14 cellular contexts compared by ENCODE assay signal in the genomic region with DNA sequence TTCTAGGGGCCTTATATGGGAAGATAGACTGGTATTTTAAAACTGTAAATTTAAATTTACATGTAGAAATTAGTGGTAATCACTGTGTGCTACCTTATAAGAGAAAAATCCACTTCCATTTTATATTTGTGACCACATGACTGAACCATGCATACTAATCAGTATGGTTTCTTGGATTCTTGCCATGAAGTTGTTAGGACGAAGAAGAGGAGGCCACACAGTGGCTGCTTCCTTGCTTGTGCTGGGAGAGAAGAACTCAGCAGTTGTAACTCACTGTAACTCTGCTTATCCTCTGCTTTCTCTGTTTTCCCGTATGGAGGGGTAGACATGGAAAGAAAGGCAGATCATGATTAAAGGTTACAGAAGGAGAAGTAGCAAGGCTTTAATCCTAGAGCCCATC. TPM values are rescaled to one million over a fixed set of nuclear protein-coding genes. Genes with fewer than 3 reads are reported as not detected.
DNase-seq lines count a peak whose midpoint lies in the region; ATAC-seq lines count a peak whose summit lies in the region.
"Had no signal": no experiment of that assay in that cellular context is flagged by ENCODE, and none has a peak within 500 bp of the region (broad histone marks: within the 10 kb centered on the region; RNA-seq: fewer than 3 reads in every experiment).

No MANE protein-coding gene starts in this region.

- H3K4me1 ChIP-seq in ectodermal cell (ENCODE audit: control insufficient read depth, insufficient read depth, low read length): peaks cover 10% of the 10 kb centered on the region
- peaks cover 10% of the 10 kb centered on the region for H3K4me1 ChIP-seq in mesodermal cell (ENCODE audit: control insufficient read depth, insufficient read depth, low read length, poor library complexity, severe bottlenecking)

- H3K4me3 ChIP-seq in ectodermal cell (ENCODE audit: insufficient read depth, low read depth, low read length) (no peak overlapping the region), mesodermal cell (ENCODE audit: extremely low read depth, insufficient read depth, low read length, poor library complexity, severe bottlenecking) (no peak overlapping the region)

- in situ Hi-C loops in KBM-7 (cut with MboI; ENCODE audit: low pct_unique_long_range_greater_than_20kb, low sequenced_read_pairs): no loop called here

- H3K9me3 ChIP-seq in ectodermal cell (ENCODE audit: control insufficient read depth, low read length) (no peaks in the 10 kb centered on the region), mesodermal cell (ENCODE audit: control insufficient read depth, low read length) (no peaks in the 10 kb centered on the region)

- peak; percentile 23 for DNase-seq in DMS 273 treated with DMSO at 0.1 percent for 48 hours (lab: John Stamatoyannopoulos, UW)
- DNase-seq in KBM-7: peak; percentile 36
- DNase-seq in hippocampal formation (lab: John Stamatoyannopoulos, UW): no peak
- DNase-seq: activated CD4-positive, alpha-beta memory T cell treated with anti-CD3 and anti-CD28 coated beads, Interleukin-2, amount 10 ng/mL, durations not matched to agents 7 days and 5 days; activated naive CD4-positive, alpha-beta T cell treated with anti-CD3 and anti-CD28 coated beads for 36 hours; CD4-positive, alpha-beta memory T cell; naive B cell; SW 1271 had no signal

- 42 to 65% methylated on average over 1 to 2 of the region's 2 CpGs for WGBS in ectodermal cell, 2 experiments
- 100% methylated on average over 1 of the region's 2 CpGs; no CpG with 5 or more reads in 1 of the 2 experiments for WGBS in mesodermal cell (ENCODE audit: insufficient coverage in 2 of 2), 2 experiments

- H3K27ac ChIP-seq in ectodermal cell (ENCODE audit: insufficient read depth, low read depth, low read length, poor library complexity, severe bottlenecking): peak overlapping the region; percentile 30
- H3K27ac ChIP-seq in mesodermal cell (ENCODE audit: low read depth, low read length, severe bottlenecking): peak overlapping the region; percentile 13

- no peak for ATAC-seq in GM21723 (IDR thresholded peaks at IDR 0.05; ENCODE audit: unreplicated experiment)
- no peak for ATAC-seq in GM21737 (IDR thresholded peaks at IDR 0.05; ENCODE audit: unreplicated experiment)
- no peak for ATAC-seq in HG02852 (IDR thresholded peaks at IDR 0.05; ENCODE audit: unreplicated experiment)
- ATAC-seq: HCT116 had no signal

- H3K27me3 ChIP-seq in ectodermal cell (ENCODE audit: control insufficient read depth, insufficient read depth, low read length, poor library complexity, severe bottlenecking): no peaks in the 10 kb centered on the region

- H3K36me3 ChIP-seq in ectodermal cell (ENCODE audit: control insufficient read depth, insufficient read depth, low read length) (peaks cover 5% of the 10 kb centered on the region), mesodermal cell (ENCODE audit: control insufficient read depth, insufficient read depth, low read length) (peaks cover 43% of the 10 kb centered on the region)

RNA-seq across cellular contexts. Expression of a gene that starts 32.3 kb away (rescaled TPM):
- 58.6 TPM for polyA plus RNA-seq in ectodermal cell (2013, experiment 1 of 4)
- polyA plus RNA-seq in ectodermal cell (2013, experiment 2 of 4): 56.4 TPM
- 54.1 TPM for polyA plus RNA-seq in ectodermal cell (2013, experiment 3 of 4)
- 50.3 TPM for polyA plus RNA-seq in ectodermal cell (2013, experiment 4 of 4)
- 45.1 TPM for polyA plus RNA-seq in mesodermal cell (2013, experiment 1 of 2)
- 50.4 TPM for polyA plus RNA-seq in mesodermal cell (2013, experiment 2 of 2)

Comparison
In these comparisons a context has a peak if more than half of its experiments do, and no peak if none do; other contexts are left out.
1. DNase-seq: peak in DMS 273 treated with DMSO at 0.1 percent for 48 hours (single experiment) and KBM-7 (single experiment); none in hippocampal formation (0 of 2).